In the genomic region with DNA sequence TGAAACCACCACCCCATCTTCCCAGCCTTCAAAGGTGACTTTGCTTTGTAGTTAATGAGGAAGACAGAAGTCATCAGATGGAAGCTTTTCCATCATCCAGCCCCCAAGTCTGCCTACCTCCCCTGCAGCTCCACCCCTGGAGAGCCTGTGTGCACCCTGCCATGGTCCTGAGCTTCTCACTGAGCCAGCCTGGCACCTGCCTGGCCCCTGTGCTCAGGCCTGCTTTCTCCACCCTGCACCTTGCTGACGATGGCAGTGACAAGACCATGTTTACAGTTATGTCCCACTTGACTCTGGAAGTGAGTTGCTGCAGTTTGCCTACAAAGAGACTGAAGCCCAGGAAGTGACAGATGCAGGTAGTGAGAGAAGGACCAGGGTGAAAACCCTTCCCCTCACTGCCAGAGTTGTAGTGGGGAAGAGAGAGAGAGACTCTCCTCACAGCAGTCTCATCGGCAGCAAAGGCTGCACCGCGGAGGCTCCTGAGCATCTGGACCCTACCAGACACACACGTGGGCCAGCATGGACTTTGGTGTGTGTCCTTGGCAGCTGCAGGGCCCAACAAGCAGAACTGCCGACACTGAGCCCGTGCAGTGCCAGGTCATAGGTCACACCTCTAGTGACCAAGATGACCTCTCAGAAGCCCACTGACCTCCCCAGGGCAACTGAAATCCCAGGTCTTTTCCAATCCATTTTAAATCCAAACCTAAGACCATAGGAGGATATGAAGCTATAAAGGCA, we compare ENCODE assay signal across 18 cellular contexts.
DNase-seq lines count a peak whose midpoint lies in the region; ATAC-seq, FAIRE-seq and TF ChIP-seq lines count a peak whose summit lies in the region.
"Had no signal": no experiment of that assay in that cellular context is flagged by ENCODE, and none has a peak within 500 bp of the region (broad histone marks: within the 10 kb centered on the region; RNA-seq: fewer than 3 reads in every experiment).

No MANE protein-coding gene starts in this region.

- no peak overlapping the region for H3K4me3 Mint-ChIP-seq in activated naive CD4-positive, alpha-beta T cell treated with anti-CD3 and anti-CD28 coated beads, Interleukin-2, amount 50 U/mL, for 24 hours
- no peak overlapping the region for H3K4me3 Mint-ChIP-seq in activated naive CD4-positive, alpha-beta T cell treated with anti-CD3 and anti-CD28 coated beads for 36 hours
- no peak overlapping the region for H3K4me3 Mint-ChIP-seq in T-helper 17 cell
- H3K4me3 Mint-ChIP-seq: CD4-positive, alpha-beta memory T cell; HFFc6 had no signal

- H3K9ac ChIP-seq in HepG2 (ENCODE audit: insufficient read depth, low read depth, low read length): no peak overlapping the region

- H4K20me1 ChIP-seq in HepG2 (ENCODE audit: insufficient read depth, low read length): no peaks in the 10 kb centered on the region

- TF ChIP-seq EP300 in HepG2 (IDR thresholded peaks at IDR 0.05; ENCODE audit: low read depth in 2 of 2, low read length in 2 of 2) (no peak), HepG2 (CRISPR knock-in tag; IDR thresholded peaks at IDR 0.05; ENCODE audit: borderline replicate concordance) (no peak)

- H3K36me3 ChIP-seq in HepG2 (replicated peaks in 1 of 2; ENCODE audit: control insufficient read depth in 1 of 2, insufficient read depth in 2 of 2, low read length in 2 of 2) (no peaks in the 10 kb centered on the region), spleen (no peaks in the 10 kb centered on the region)
- H3K36me3 ChIP-seq: BE2C had no signal

- H3K27me3 Mint-ChIP-seq in activated naive CD4-positive, alpha-beta T cell treated with anti-CD3 and anti-CD28 coated beads, Interleukin-2, amount 50 U/mL, for 24 hours: peaks cover 5% of the 10 kb centered on the region
- H3K27me3 Mint-ChIP-seq in activated naive CD4-positive, alpha-beta T cell treated with anti-CD3 and anti-CD28 coated beads for 36 hours (ENCODE audit: low read depth): peaks cover 4% of the 10 kb centered on the region
- peaks cover 69% of the 10 kb centered on the region for H3K27me3 Mint-ChIP-seq in T-helper 17 cell

- H3K27ac Mint-ChIP-seq in activated naive CD4-positive, alpha-beta T cell treated with anti-CD3 and anti-CD28 coated beads, Interleukin-2, amount 50 U/mL, for 24 hours: peak overlapping the region; percentile 37
- no peak overlapping the region for H3K27ac Mint-ChIP-seq in activated naive CD4-positive, alpha-beta T cell treated with anti-CD3 and anti-CD28 coated beads for 36 hours
- no peak overlapping the region for H3K27ac Mint-ChIP-seq in T-helper 17 cell
- H3K27ac Mint-ChIP-seq: CD4-positive, alpha-beta memory T cell; HFFc6 had no signal

- no peaks in the 10 kb centered on the region for H3K36me3 Mint-ChIP-seq in activated naive CD4-positive, alpha-beta T cell treated with anti-CD3 and anti-CD28 coated beads, Interleukin-2, amount 50 U/mL, for 24 hours
- no peaks in the 10 kb centered on the region for H3K36me3 Mint-ChIP-seq in activated naive CD4-positive, alpha-beta T cell treated with anti-CD3 and anti-CD28 coated beads for 36 hours (ENCODE audit: low read depth)
- peaks cover 6% of the 10 kb centered on the region for H3K36me3 Mint-ChIP-seq in T-helper 17 cell (ENCODE audit: low read depth)
- H3K36me3 Mint-ChIP-seq: CD4-positive, alpha-beta memory T cell had no signal

- H3K4me2 ChIP-seq in HepG2 (ENCODE audit: low read depth, low read length): no peak overlapping the region

- no peak for TF ChIP-seq POLR2A in HepG2 (IDR thresholded peaks at IDR 0.05; ENCODE audit: insufficient read depth in 1 of 2, low read depth in 2 of 2, low read length in 2 of 2)
- TF ChIP-seq POLR2A in spleen (IDR thresholded peaks at IDR 0.05): no peak

- H3K27me3 ChIP-seq in HepG2 (ENCODE audit: control insufficient read depth in 1 of 2, insufficient read depth in 2 of 2, low read length in 2 of 2): peaks cover 0 to 9% of the 10 kb centered on the region in 2 experiments; a peak in 1 of 5 replicates
- H3K27me3 ChIP-seq in spleen (replicated peaks in 1 of 7): peaks cover 0 to 70% (median 0%) of the 10 kb centered on the region in 7 donors
- H3K27me3 ChIP-seq: BE2C had no signal

- H3K27ac ChIP-seq in HepG2 (ENCODE audit: extremely low read length, insufficient read depth, low read length): no peak overlapping the region
- H3K27ac ChIP-seq in spleen: no peak overlapping the region
- H3K27ac ChIP-seq: C4-2B, HL-60 had no signal

- intact Hi-C loops in activated naive CD4-positive, alpha-beta T cell treated with anti-CD3 and anti-CD28 coated beads for 36 hours (cut with micrococcal nuclease): no loop called here
- intact Hi-C loops in HepG2 (cut with micrococcal nuclease; ENCODE audit: unreplicated experiment): no loop called here
- intact Hi-C loops in spleen (cut with DNase I; ENCODE audit: low total_unique reads): no loop called here

- peak; percentile 40; the same call in 2 of the 3 replicates for ATAC-seq in HepG2
- no peak for ATAC-seq in T-helper 17 cell

- H3K4me1 ChIP-seq in HepG2 (ENCODE audit: insufficient read depth, low read length): no peaks in the 10 kb centered on the region
- H3K4me1 ChIP-seq in spleen: no peaks in the 10 kb centered on the region
- H3K4me1 ChIP-seq: BE2C had no signal

- FAIRE-seq in HepG2 (lab: Jason Lieb, UNC): no peak
- FAIRE-seq: A204.1, GM12892, H1 had no signal

- H2AFZ ChIP-seq in HepG2 (ENCODE audit: low read length): no peak overlapping the region

- POLR2A ChIA-PET in HepG2 (lab: Yijun Ruan, JAX): no interaction called here

- no peaks in the 10 kb centered on the region for H3K79me2 ChIP-seq in HepG2 (ENCODE audit: insufficient read depth, low read length)

- peaks cover 7% of the 10 kb centered on the region for H3K4me1 Mint-ChIP-seq in activated naive CD4-positive, alpha-beta T cell treated with anti-CD3 and anti-CD28 coated beads, Interleukin-2, amount 50 U/mL, for 24 hours
- H3K4me1 Mint-ChIP-seq in activated naive CD4-positive, alpha-beta T cell treated with anti-CD3 and anti-CD28 coated beads for 36 hours (ENCODE audit: low read depth): no peaks in the 10 kb centered on the region
- peaks cover 14% of the 10 kb centered on the region for H3K4me1 Mint-ChIP-seq in T-helper 17 cell

- no TSS peak for BruUV-seq in HepG2 (replicated peaks; lab: Mats Ljungman, UMichigan)

- DNase-seq in activated naive CD4-positive, alpha-beta T cell treated with anti-CD3 and anti-CD28 coated beads for 36 hours: no peak
- peak; percentile 3 for DNase-seq in GM13977 (ENCODE audit: low spot score)
- DNase-seq in HepG2 (ENCODE audit: low spot score): no peak
- peak; percentile 54 for DNase-seq in spleen
- no peak for DNase-seq in SHP77 treated with DMSO at 0.1 percent for 48 hours (lab: John Stamatoyannopoulos, UW)
- no peak for DNase-seq in T-helper 17 cell
- DNase-seq: BE2C; CD4-positive, alpha-beta memory T cell; DND-41; GDM1; HCEC 1CT; HFFc6 had no signal

- TF ChIP-seq RAD21 in HepG2 (CRISPR knock-in tag; IDR thresholded peaks at IDR 0.05): no peak

- no peaks in the 10 kb centered on the region for H3K9me3 Mint-ChIP-seq in activated naive CD4-positive, alpha-beta T cell treated with anti-CD3 and anti-CD28 coated beads, Interleukin-2, amount 50 U/mL, for 24 hours
- no peaks in the 10 kb centered on the region for H3K9me3 Mint-ChIP-seq in activated naive CD4-positive, alpha-beta T cell treated with anti-CD3 and anti-CD28 coated beads for 36 hours

- TF ChIP-seq CTCF in GM13977 (IDR thresholded peaks at IDR 0.05; ENCODE audit: extremely low read depth, insufficient read depth, missing control alignments): no peak
- TF ChIP-seq CTCF in HepG2 (CRISPR knock-in tag; IDR thresholded peaks at IDR 0.05): no peak
- no peak for TF ChIP-seq CTCF in spleen (IDR thresholded peaks at IDR 0.05 in 8 of 11, conservative IDR thresholded peaks at IDR 0.05 in 3 of 11)

- H3K9me3 ChIP-seq in HepG2 (ENCODE audit: low read length): no peaks in the 10 kb centered on the region
- no peaks in the 10 kb centered on the region for H3K9me3 ChIP-seq in spleen
- H3K9me3 ChIP-seq in T-helper 17 cell (ENCODE audit: control insufficient read depth, low read length, poor library complexity, severe bottlenecking): no peaks in the 10 kb centered on the region
- H3K9me3 ChIP-seq: BE2C had no signal

- CTCF ChIA-PET in activated naive CD4-positive, alpha-beta T cell treated with anti-CD3 and anti-CD28 coated beads for 36 hours (lab: Charles Lee): no interaction called here
- CTCF ChIA-PET in HepG2 (lab: Yijun Ruan, JAX; ENCODE audit: low intra/inter-chr PET ratio, low total read pairs): no interaction called here

- 27% methylated on average over 5 of the region's 7 CpGs for WGBS in HepG2 (ENCODE audit: low lambda C conversion rate)
- 58 to 89% (median 82%) methylated on average over 7 of the region's 7 CpGs for WGBS in spleen, 5 donors

- in situ Hi-C loops in GM13977 (cut with MboI; ENCODE audit: low pct_unique_long_range_greater_than_20kb, low sequenced_read_pairs, unreplicated experiment): no loop called here
- in situ Hi-C loops in HepG2 (cut with HindIII; ENCODE audit: extremely low pct_ligation_motif_present, low pct_unique_long_range_greater_than_20kb): no loop called here

- no peak overlapping the region for H3K4me3 ChIP-seq in HepG2 (replicated peaks in 1 of 3; ENCODE audit: insufficient read depth in 1 of 3, low read depth in 2 of 3, low read length in 3 of 3)
- no peak overlapping the region for H3K4me3 ChIP-seq in spleen

TF ChIP-seq in HepG2, 621 proteins besides CTCF, POLR2A, EP300 and RAD21 (continues in another document):
- TF ChIP-seq RXRB (CRISPR knock-in tag; IDR thresholded peaks at IDR 0.05; ENCODE audit: borderline replicate concordance) (no peak), XRCC5 (optimal IDR thresholded peaks at IDR 0.05; ENCODE audit: low read length) (no peak), BCL3 (CRISPR knock-in tag; IDR thresholded peaks at IDR 0.05) (no peak), TARDBP (CRISPR knock-in tag; IDR thresholded peaks at IDR 0.05) (no peak)
- TF ChIP-seq, protein P1, sequence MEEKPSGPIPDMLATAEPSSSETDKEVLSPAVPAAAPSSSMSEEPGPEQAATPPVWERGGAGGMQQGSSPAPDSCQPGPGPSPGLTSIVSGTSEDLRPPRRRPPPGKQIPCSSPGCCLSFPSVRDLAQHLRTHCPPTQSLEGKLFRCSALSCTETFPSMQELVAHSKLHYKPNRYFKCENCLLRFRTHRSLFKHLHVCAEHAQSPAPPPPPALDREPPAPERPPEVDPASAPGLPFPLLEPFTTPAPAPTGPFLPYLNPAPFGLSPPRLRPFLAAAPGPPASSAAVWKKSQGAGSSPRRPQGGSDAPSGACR (CRISPR knock-in tag; IDR thresholded peaks at IDR 0.05): no peak

Comparison
In these comparisons a context has a peak if more than half of its experiments do, and no peak if none do; other contexts are left out.
1. DNase-seq: peak in GM13977 (single experiment) and spleen (single experiment); none in activated naive CD4-positive, alpha-beta T cell treated with anti-CD3 and anti-CD28 coated beads for 36 hours (single experiment), HepG2 (single experiment), SHP77 treated with DMSO at 0.1 percent for 48 hours (single experiment) and T-helper 17 cell (0 of 3).